ENCODE assay signal across 30 cellular contexts in genomic region chr12:66297080-66297479, GRCh38.
"Had no signal": no experiment of that assay in that cellular context is flagged by ENCODE, and none has a peak within 500 bp of the region (broad histone marks: within the 10 kb centered on the region; RNA-seq: fewer than 3 reads in every experiment).

No MANE protein-coding gene starts in this region.

- H3K4me3 ChIP-seq: adrenal gland, body of pancreas, esophagus squamous epithelium, gastroesophageal sphincter, heart right ventricle, hepatocyte had no signal

- H3K36me3 ChIP-seq: adrenal gland, esophagus squamous epithelium, gastroesophageal sphincter, heart right ventricle had no signal

- H3K27me3 ChIP-seq: adrenal gland, body of pancreas had no signal

- H3K27ac Mint-ChIP-seq: activated CD4-positive, alpha-beta T cell treated with anti-CD3 and anti-CD28 coated beads, Interleukin-2, amount 10 ng/mL, durations not matched to agents 7 days and 5 days; activated CD8-positive, alpha-beta memory T cell treated with anti-CD3 and anti-CD28 coated beads, Interleukin-2, amount 10 ng/mL, durations not matched to agents 7 days and 5 days; activated CD8-positive, alpha-beta T cell treated with anti-CD3 and anti-CD28 coated beads, Interleukin-2, amount 10 ng/mL, durations not matched to agents 7 days and 5 days; activated naive CD4-positive, alpha-beta T cell treated with anti-CD3 and anti-CD28 coated beads, Interleukin-2, amount 10 ng/mL, durations not matched to agents 7 days and 5 days; activated naive CD4-positive, alpha-beta T cell treated with anti-CD3 and anti-CD28 coated beads, Interleukin-2, amount 50 U/mL, for 72 hours; activated naive CD8-positive, alpha-beta T cell treated with anti-CD3 and anti-CD28 coated beads, Interleukin-2, amount 50 U/mL, for 24 hours; activated T-helper 1 cell treated with anti-CD3 and anti-CD28 coated beads, Interleukin-12 subunit alpha, Interleukin-12 subunit beta, Interleukin-2, Interleukin-4 antibody, amounts not matched to agents 30 ng/mL and 10 ng/mL and 1 ng/mL, durations not matched to agents 14 hours and 24 hours and 36 hours had no signal

- ATAC-seq: activated CD8-positive, alpha-beta memory T cell treated with anti-CD3 and anti-CD28 coated beads, Interleukin-2, amount 10 ng/mL, durations not matched to agents 7 days and 5 days; activated CD8-positive, alpha-beta T cell treated with anti-CD3 and anti-CD28 coated beads, Interleukin-2, amount 10 ng/mL, durations not matched to agents 7 days and 5 days; activated naive CD4-positive, alpha-beta T cell treated with anti-CD3 and anti-CD28 coated beads, Interleukin-2, amount 50 U/mL, for 72 hours; activated naive CD8-positive, alpha-beta T cell treated with anti-CD3 and anti-CD28 coated beads, Interleukin-2, amount 50 U/mL, for 24 hours; body of pancreas; gastroesophageal sphincter; heart right ventricle had no signal

- H3K27ac ChIP-seq: adrenal gland, body of pancreas, epithelial cell of prostate, esophagus squamous epithelium, gastroesophageal sphincter, heart right ventricle, hepatocyte had no signal

- H3K9me3 ChIP-seq: adrenal gland, body of pancreas, esophagus squamous epithelium, gastroesophageal sphincter, heart right ventricle had no signal

- H3K9me3 Mint-ChIP-seq: activated naive CD8-positive, alpha-beta T cell treated with anti-CD3 and anti-CD28 coated beads, Interleukin-2, amount 50 U/mL, for 24 hours had no signal

- H3K4me3 Mint-ChIP-seq: activated CD4-positive, alpha-beta T cell treated with anti-CD3 and anti-CD28 coated beads, Interleukin-2, amount 10 ng/mL, durations not matched to agents 7 days and 5 days; activated CD8-positive, alpha-beta memory T cell treated with anti-CD3 and anti-CD28 coated beads, Interleukin-2, amount 10 ng/mL, durations not matched to agents 7 days and 5 days; activated CD8-positive, alpha-beta T cell treated with anti-CD3 and anti-CD28 coated beads, Interleukin-2, amount 10 ng/mL, durations not matched to agents 7 days and 5 days; activated naive CD4-positive, alpha-beta T cell treated with anti-CD3 and anti-CD28 coated beads, Interleukin-2, amount 10 ng/mL, durations not matched to agents 7 days and 5 days; activated naive CD8-positive, alpha-beta T cell treated with anti-CD3 and anti-CD28 coated beads, Interleukin-2, amount 50 U/mL, for 24 hours; activated T-helper 1 cell treated with anti-CD3 and anti-CD28 coated beads, Interleukin-12 subunit alpha, Interleukin-12 subunit beta, Interleukin-2, Interleukin-4 antibody, amounts not matched to agents 30 ng/mL and 10 ng/mL and 1 ng/mL, durations not matched to agents 14 hours and 24 hours and 36 hours had no signal

- H3K27me3 Mint-ChIP-seq: activated CD8-positive, alpha-beta memory T cell treated with anti-CD3 and anti-CD28 coated beads, Interleukin-2, amount 10 ng/mL, durations not matched to agents 7 days and 5 days; activated naive CD8-positive, alpha-beta T cell treated with anti-CD3 and anti-CD28 coated beads, Interleukin-2, amount 50 U/mL, for 24 hours had no signal

- DNase-seq: activated CD4-positive, alpha-beta T cell treated with anti-CD3 and anti-CD28 coated beads, Interleukin-2, amount 10 ng/mL, durations not matched to agents 7 days and 5 days; activated CD4-positive, alpha-beta T cell treated with anti-CD3 and anti-CD28 coated beads, Interleukin-2, amount 50 U/mL, for 4 hours; activated CD4-positive, CD25-positive, alpha-beta regulatory T cell; activated CD4-positive, CD25-positive, alpha-beta regulatory T cell treated with anti-CD3 and anti-CD28 coated beads, Interleukin-2, amount 50 U/mL, for 72 hours; activated CD8-positive, alpha-beta memory T cell treated with anti-CD3 and anti-CD28 coated beads, Interleukin-2, amount 10 ng/mL, durations not matched to agents 7 days and 5 days; activated CD8-positive, alpha-beta memory T cell treated with anti-CD3 and anti-CD28 coated beads, Interleukin-2, amount 50 U/mL, for 4 hours; activated CD8-positive, alpha-beta T cell treated with anti-CD3 and anti-CD28 coated beads, Interleukin-2, amount 10 ng/mL, durations not matched to agents 7 days and 5 days; activated gamma-delta T cell; activated naive CD4-positive, alpha-beta T cell; activated naive CD4-positive, alpha-beta T cell treated with anti-CD3 and anti-CD28 coated beads, Interleukin-2, amount 10 ng/mL, durations not matched to agents 7 days and 5 days; activated naive CD8-positive, alpha-beta T cell treated with anti-CD3 and anti-CD28 coated beads, Interleukin-2, amount 50 U/mL, for 24 hours; activated T-cell treated with anti-CD3 and anti-CD28 coated beads, Interleukin-2, amount 50 U/mL, for 1 hour; activated T-cell treated with anti-CD3 and anti-CD28 coated beads, Interleukin-2, amount 50 U/mL, for 48 hours; adrenal gland; amygdala; aorta; body of pancreas; caudate nucleus; cortex of kidney; dermis blood vessel endothelial cell; effector CD4-positive, alpha-beta T cell; esophagus squamous epithelium; foreskin melanocyte; heart right ventricle; T-helper 1 cell had no signal
